ENCODE assay signal across 11 cellular contexts in genomic region chrX:16119353-16120220, GRCh38. TPM values are rescaled to one million over a fixed set of nuclear protein-coding genes. Genes with fewer than 3 reads are reported as not detected.
DNase-seq lines count a peak whose midpoint lies in the region; ATAC-seq, FAIRE-seq and TF ChIP-seq lines count a peak whose summit lies in the region.
"Had no signal": no experiment of that assay in that cellular context is flagged by ENCODE, and none has a peak within 500 bp of the region (broad histone marks: within the 10 kb centered on the region; RNA-seq: fewer than 3 reads in every experiment).

No MANE protein-coding gene starts in this region.

- intact Hi-C loops in MCF 10A (cut with micrococcal nuclease) (loop anchor here (5.0 to 10.0 kb wide), 2 partner anchors 93 to 435 kb away; no protein-coding TSS in a partner anchor), heart left ventricle (cut with DNase I) (loop anchor here in 9 of 10 donors (5.0 to 10.0 kb wide), 5 partner anchors 543 to 575 kb away; no protein-coding TSS in a partner anchor)

- H3K27ac ChIP-seq in heart left ventricle: peak overlapping the region in 1 of 12 donors; percentile 44

- no peak overlapping the region for H3K4me3 ChIP-seq in heart left ventricle
- H3K4me3 ChIP-seq: lung had no signal

- peaks cover 0 to 23% (median 0%) of the 10 kb centered on the region in 9 donors for H3K27me3 ChIP-seq in heart left ventricle

- 69 to 82% (median 77%) methylated on average over 5 of the region's 5 CpGs for WGBS in heart left ventricle, 4 donors

- no TSS peak for BruUV-seq in MCF 10A (replicated peaks; lab: Mats Ljungman, UMichigan)

- peak; percentile 4 for DNase-seq in GM18507 (ENCODE audit: extremely low spot score, insufficient read length, low read depth)
- DNase-seq in activated naive CD8-positive, alpha-beta T cell treated with anti-CD3 and anti-CD28 coated beads, Interleukin-2, amount 10 ng/mL, durations not matched to agents 7 days and 5 days: no peak
- no peak for DNase-seq in MCF 10A (ENCODE audit: unreplicated experiment)
- no peak for DNase-seq in retina
- no peak for DNase-seq in heart left ventricle
- no peak for DNase-seq in T-helper 9 cell

- no peak for TF ChIP-seq CTCF in MCF 10A (IDR thresholded peaks at IDR 0.05; ENCODE audit: unreplicated experiment)
- no peak for TF ChIP-seq CTCF in heart left ventricle (IDR thresholded peaks at IDR 0.05)

- no peaks in the 10 kb centered on the region for H3K9me3 Mint-ChIP-seq in activated naive CD8-positive, alpha-beta T cell treated with anti-CD3 and anti-CD28 coated beads, Interleukin-2, amount 10 ng/mL, durations not matched to agents 7 days and 5 days
- H3K9me3 Mint-ChIP-seq in MCF 10A (ENCODE audit: unreplicated experiment): no peaks in the 10 kb centered on the region

- FAIRE-seq in GM18507 (lab: Jason Lieb, UNC): peak; percentile 99
- FAIRE-seq: G401.6 had no signal

- H3K27me3 Mint-ChIP-seq in activated naive CD8-positive, alpha-beta T cell treated with anti-CD3 and anti-CD28 coated beads, Interleukin-2, amount 10 ng/mL, durations not matched to agents 7 days and 5 days: peaks cover 5% of the 10 kb centered on the region
- H3K27me3 Mint-ChIP-seq in MCF 10A (ENCODE audit: insufficient read depth, unreplicated experiment): peaks cover 41% of the 10 kb centered on the region

- POLR2A ChIA-PET in activated naive CD8-positive, alpha-beta T cell treated with anti-CD3 and anti-CD28 coated beads, Interleukin-2, amount 10 ng/mL, durations not matched to agents 7 days and 5 days (lab: Charles Lee): no interaction called here
- POLR2A ChIA-PET in MCF 10A (lab: Yijun Ruan, JAX): no interaction called here

- peaks cover 0 to 22% (median 0%) of the 10 kb centered on the region in 12 donors for H3K9me3 ChIP-seq in heart left ventricle

- CTCF ChIA-PET in MCF 10A (lab: Yijun Ruan, JAX): interaction anchor here (1.2 kb wide), 1 partner anchor 545 kb away, joined by 5 read pairs; no protein-coding TSS in a partner anchor

- H3K4me1 Mint-ChIP-seq in activated naive CD8-positive, alpha-beta T cell treated with anti-CD3 and anti-CD28 coated beads, Interleukin-2, amount 10 ng/mL, durations not matched to agents 7 days and 5 days: peaks cover 16% of the 10 kb centered on the region
- H3K4me1 Mint-ChIP-seq in MCF 10A (ENCODE audit: insufficient read depth, unreplicated experiment): no peaks in the 10 kb centered on the region

- peaks cover 2% of the 10 kb centered on the region for H3K36me3 Mint-ChIP-seq in activated naive CD8-positive, alpha-beta T cell treated with anti-CD3 and anti-CD28 coated beads, Interleukin-2, amount 10 ng/mL, durations not matched to agents 7 days and 5 days
- no peaks in the 10 kb centered on the region for H3K36me3 Mint-ChIP-seq in MCF 10A (ENCODE audit: insufficient read depth, unreplicated experiment)

- no peak overlapping the region for H3K27ac Mint-ChIP-seq in activated naive CD8-positive, alpha-beta T cell treated with anti-CD3 and anti-CD28 coated beads, Interleukin-2, amount 10 ng/mL, durations not matched to agents 7 days and 5 days
- no peak overlapping the region for H3K27ac Mint-ChIP-seq in MCF 10A (ENCODE audit: low read depth, unreplicated experiment)
- H3K27ac Mint-ChIP-seq: WTC11 had no signal

- H3K36me3 ChIP-seq in heart left ventricle: no peaks in the 10 kb centered on the region

- peak; percentile 90 for ATAC-seq in GM21526 (IDR thresholded peaks at IDR 0.05; ENCODE audit: low FRiP score, unreplicated experiment)
- ATAC-seq in HG03442 (IDR thresholded peaks at IDR 0.05; ENCODE audit: unreplicated experiment): peak; percentile 85
- ATAC-seq in activated naive CD8-positive, alpha-beta T cell treated with anti-CD3 and anti-CD28 coated beads, Interleukin-2, amount 10 ng/mL, durations not matched to agents 7 days and 5 days (ENCODE audit: low read depth): no peak
- ATAC-seq in heart left ventricle: no peak
- ATAC-seq: WTC11 had no signal

- H3K4me1 ChIP-seq in heart left ventricle: peaks cover 0 to 5% (median 0%) of the 10 kb centered on the region in 12 donors

- TF ChIP-seq POLR2A in heart left ventricle (IDR thresholded peaks at IDR 0.05): no peak

- peak overlapping the region; percentile 31 for H3K4me3 Mint-ChIP-seq in activated naive CD8-positive, alpha-beta T cell treated with anti-CD3 and anti-CD28 coated beads, Interleukin-2, amount 10 ng/mL, durations not matched to agents 7 days and 5 days
- no peak overlapping the region for H3K4me3 Mint-ChIP-seq in MCF 10A (ENCODE audit: unreplicated experiment)
- H3K4me3 Mint-ChIP-seq: WTC11 had no signal

RNA-seq across cellular contexts. Expression of gene GRPR, which starts 3.8 kb away (rescaled TPM):
- total RNA-seq in activated naive CD8-positive, alpha-beta T cell treated with anti-CD3 and anti-CD28 coated beads, Interleukin-2, amount 10 ng/mL, durations not matched to agents 7 days and 5 days: not detected
- total RNA-seq in MCF 10A (2022) (not detected in 2 replicates), heart left ventricle (under 1 TPM; 0.16 to 0.58 (median 0.29) TPM)
- under 1 TPM in 1 of 2 donors, not detected in 1; 0.18 TPM for polyA plus RNA-seq in heart left ventricle

RNA-seq across cellular contexts. Expression of gene MAGEB17, which starts 47.7 kb away (rescaled TPM):
- total RNA-seq in activated naive CD8-positive, alpha-beta T cell treated with anti-CD3 and anti-CD28 coated beads, Interleukin-2, amount 10 ng/mL, durations not matched to agents 7 days and 5 days: not detected
- not detected in 2 replicates for total RNA-seq in MCF 10A (2022)
- total RNA-seq in heart left ventricle: under 1 TPM in 1 of 9 donors, not detected in 8; 0.19 TPM
- polyA plus RNA-seq in heart left ventricle: under 1 TPM; 0.14 to 0.15 TPM
- total RNA-seq: lung had no signal

Comparison
In these comparisons a context has a peak if more than half of its experiments do, and no peak if none do; other contexts are left out.
1. ATAC-seq: peak in GM21526 (single experiment) and HG03442 (single experiment); none in activated naive CD8-positive, alpha-beta T cell treated with anti-CD3 and anti-CD28 coated beads, Interleukin-2, amount 10 ng/mL, durations not matched to agents 7 days and 5 days (single experiment) and heart left ventricle (0 of 4).